Comparison of ENCODE assay signal across 37 cellular contexts in the genomic region with DNA sequence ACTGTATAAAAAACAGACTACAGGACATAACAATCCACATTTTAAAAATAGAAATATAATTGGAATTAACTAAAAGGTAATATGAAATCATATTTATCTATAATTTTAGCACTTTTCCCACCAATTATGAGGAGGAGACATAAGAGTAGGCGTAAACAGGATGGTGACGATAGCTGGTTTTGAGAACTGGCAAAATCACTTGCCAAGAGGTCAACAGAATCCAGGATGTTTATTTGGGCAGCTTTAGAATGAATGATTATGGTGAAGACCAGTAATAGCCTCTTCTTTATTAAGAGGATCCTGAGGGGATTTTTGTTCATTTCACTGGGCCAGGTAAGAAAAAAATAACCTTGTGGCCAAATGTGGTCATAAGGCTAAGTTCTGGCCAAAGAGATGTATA.
"Had no signal": no experiment of that assay in that cellular context is flagged by ENCODE, and none has a peak within 500 bp of the region (broad histone marks: within the 10 kb centered on the region; RNA-seq: fewer than 3 reads in every experiment).

No MANE protein-coding gene starts in this region.

- H3K4me3 Mint-ChIP-seq: activated CD4-positive, alpha-beta memory T cell treated with anti-CD3 and anti-CD28 coated beads, Interleukin-2, amount 10 ng/mL, durations not matched to agents 7 days and 5 days; activated CD4-positive, alpha-beta T cell treated with anti-CD3 and anti-CD28 coated beads for 36 hours; activated CD4-positive, alpha-beta T cell treated with anti-CD3 and anti-CD28 coated beads, Interleukin-2, amount 10 ng/mL, durations not matched to agents 7 days and 5 days; activated CD8-positive, alpha-beta memory T cell treated with anti-CD3 and anti-CD28 coated beads, Interleukin-2, amount 10 ng/mL, durations not matched to agents 7 days and 5 days; activated CD8-positive, alpha-beta T cell treated with anti-CD3 and anti-CD28 coated beads, Interleukin-2, amount 10 ng/mL, durations not matched to agents 7 days and 5 days; activated naive CD4-positive, alpha-beta T cell treated with anti-CD3 and anti-CD28 coated beads for 36 hours; activated naive CD8-positive, alpha-beta T cell treated with anti-CD3 and anti-CD28 coated beads for 36 hours; activated T-cell treated with anti-CD3 and anti-CD28 coated beads, Interleukin-2, amount 50 U/mL, for 24 hours; T-helper 1 cell treated with Interleukin-12 subunit alpha and Interleukin-12 subunit beta and Interleukin-4 antibody, amounts not matched to agents 30 μg/mL and 1 μg/mL, for 36 hours; T-helper 2 cell treated with Interferon-gamma antibody and Interleukin-4, amounts not matched to agents 5 μg/mL and 100 μg/mL, for 36 hours; WTC11 had no signal

- H3K4me1 Mint-ChIP-seq: activated CD4-positive, alpha-beta memory T cell treated with anti-CD3 and anti-CD28 coated beads, Interleukin-2, amount 10 ng/mL, durations not matched to agents 7 days and 5 days; activated CD4-positive, alpha-beta T cell treated with anti-CD3 and anti-CD28 coated beads, Interleukin-2, amount 10 ng/mL, durations not matched to agents 7 days and 5 days; activated CD8-positive, alpha-beta memory T cell treated with anti-CD3 and anti-CD28 coated beads, Interleukin-2, amount 10 ng/mL, durations not matched to agents 7 days and 5 days had no signal

- FAIRE-seq: astrocyte, TTC549 had no signal

- H3K27ac ChIP-seq: adrenal gland, body of pancreas, brain microvascular endothelial cell, VCaP had no signal

- DNase-seq: activated CD4-positive, alpha-beta memory T cell treated with anti-CD3 and anti-CD28 coated beads, Interleukin-2, amount 10 ng/mL, durations not matched to agents 7 days and 5 days; activated CD4-positive, alpha-beta T cell treated with anti-CD3 and anti-CD28 coated beads for 1 hour; activated CD4-positive, alpha-beta T cell treated with anti-CD3 and anti-CD28 coated beads for 36 hours; activated CD4-positive, alpha-beta T cell treated with anti-CD3 and anti-CD28 coated beads for 48 hours; activated CD4-positive, alpha-beta T cell treated with anti-CD3 and anti-CD28 coated beads, Interleukin-2, amount 10 ng/mL, durations not matched to agents 7 days and 5 days; activated CD4-positive, alpha-beta T cell treated with anti-CD3 and anti-CD28 coated beads, Interleukin-2, amount 50 U/mL, for 48 hours; activated CD4-positive, CD25-positive, alpha-beta regulatory T cell; activated CD8-positive, alpha-beta memory T cell treated with anti-CD3 and anti-CD28 coated beads for 24 hours; activated CD8-positive, alpha-beta memory T cell treated with anti-CD3 and anti-CD28 coated beads, Interleukin-2, amount 10 ng/mL, durations not matched to agents 7 days and 5 days; activated CD8-positive, alpha-beta memory T cell treated with anti-CD3 and anti-CD28 coated beads, Interleukin-2, amount 50 U/mL, for 48 hours; activated CD8-positive, alpha-beta T cell treated with anti-CD3 and anti-CD28 coated beads, Interleukin-2, amount 10 ng/mL, durations not matched to agents 7 days and 5 days; activated effector memory CD4-positive, alpha-beta T cell treated with anti-CD3 and anti-CD28 coated beads, Interleukin-2, amount 50 U/mL, for 16 hours; activated gamma-delta T cell treated with Interleukin-2 at 50 U/mL for 16 hours; activated naive CD4-positive, alpha-beta T cell; activated naive CD4-positive, alpha-beta T cell treated with anti-CD3 and anti-CD28 coated beads for 36 hours; activated naive CD4-positive, alpha-beta T cell treated with anti-CD3 and anti-CD28 coated beads, Interleukin-2, amount 50 U/mL, for 16 hours; activated naive CD8-positive, alpha-beta T cell treated with anti-CD3 and anti-CD28 coated beads for 36 hours; activated T-cell treated with anti-CD3 and anti-CD28 coated beads, Interleukin-2, amount 50 U/mL, for 24 hours; activated T-cell treated with anti-CD3 and anti-CD28 coated beads, Interleukin-2, amount 50 U/mL, for 48 hours; adrenal gland; amniotic stem cell; aorta; body of pancreas; brain microvascular endothelial cell; central memory CD4-positive, alpha-beta T cell; T-helper 1 cell; T-helper 2 cell; T-helper 9 cell had no signal

- ATAC-seq: activated CD4-positive, alpha-beta T cell treated with anti-CD3 and anti-CD28 coated beads for 36 hours; activated CD4-positive, CD25-positive, alpha-beta regulatory T cell treated with anti-CD3 and anti-CD28 coated beads, Interleukin-2, amount 50 U/mL, for 24 hours; activated CD8-positive, alpha-beta memory T cell treated with anti-CD3 and anti-CD28 coated beads, Interleukin-2, amount 10 ng/mL, durations not matched to agents 7 days and 5 days; activated CD8-positive, alpha-beta T cell treated with anti-CD3 and anti-CD28 coated beads, Interleukin-2, amount 10 ng/mL, durations not matched to agents 7 days and 5 days; activated naive CD4-positive, alpha-beta T cell treated with anti-CD3 and anti-CD28 coated beads, Interleukin-2, amount 50 U/mL, for 72 hours; body of pancreas; WTC11 had no signal

- H3K36me3 Mint-ChIP-seq: activated CD8-positive, alpha-beta memory T cell treated with anti-CD3 and anti-CD28 coated beads, Interleukin-2, amount 10 ng/mL, durations not matched to agents 7 days and 5 days; WTC11 had no signal

- H3K27me3 Mint-ChIP-seq: activated CD4-positive, alpha-beta memory T cell treated with anti-CD3 and anti-CD28 coated beads, Interleukin-2, amount 10 ng/mL, durations not matched to agents 7 days and 5 days; activated CD4-positive, alpha-beta T cell treated with anti-CD3 and anti-CD28 coated beads for 36 hours; activated CD4-positive, alpha-beta T cell treated with anti-CD3 and anti-CD28 coated beads, Interleukin-2, amount 10 ng/mL, durations not matched to agents 7 days and 5 days; activated CD8-positive, alpha-beta memory T cell treated with anti-CD3 and anti-CD28 coated beads, Interleukin-2, amount 10 ng/mL, durations not matched to agents 7 days and 5 days; activated naive CD8-positive, alpha-beta T cell treated with anti-CD3 and anti-CD28 coated beads for 36 hours; activated T-cell treated with anti-CD3 and anti-CD28 coated beads, Interleukin-2, amount 50 U/mL, for 24 hours had no signal

- H3K4me1 ChIP-seq: body of pancreas, breast epithelium had no signal

- H3K9me3 Mint-ChIP-seq: activated CD4-positive, alpha-beta memory T cell treated with anti-CD3 and anti-CD28 coated beads, Interleukin-2, amount 10 ng/mL, durations not matched to agents 7 days and 5 days; activated CD4-positive, alpha-beta T cell treated with anti-CD3 and anti-CD28 coated beads, Interleukin-2, amount 10 ng/mL, durations not matched to agents 7 days and 5 days; activated naive CD4-positive, alpha-beta T cell treated with anti-CD3 and anti-CD28 coated beads for 36 hours; activated naive CD4-positive, alpha-beta T cell treated with anti-CD3 and anti-CD28 coated beads, Interleukin-2, amount 50 U/mL, for 72 hours; activated naive CD8-positive, alpha-beta T cell treated with anti-CD3 and anti-CD28 coated beads for 36 hours; activated T-cell treated with anti-CD3 and anti-CD28 coated beads, Interleukin-2, amount 50 U/mL, for 24 hours; T-helper 1 cell treated with Interleukin-12 subunit alpha and Interleukin-12 subunit beta and Interleukin-4 antibody, amounts not matched to agents 30 μg/mL and 1 μg/mL, for 36 hours; T-helper 2 cell treated with Interferon-gamma antibody and Interleukin-4, amounts not matched to agents 5 μg/mL and 100 μg/mL, for 36 hours; WTC11 had no signal

- H3K27ac Mint-ChIP-seq: activated CD4-positive, alpha-beta memory T cell treated with anti-CD3 and anti-CD28 coated beads, Interleukin-2, amount 10 ng/mL, durations not matched to agents 7 days and 5 days; activated CD4-positive, alpha-beta T cell treated with anti-CD3 and anti-CD28 coated beads for 36 hours; activated CD4-positive, alpha-beta T cell treated with anti-CD3 and anti-CD28 coated beads, Interleukin-2, amount 10 ng/mL, durations not matched to agents 7 days and 5 days; activated CD8-positive, alpha-beta memory T cell treated with anti-CD3 and anti-CD28 coated beads, Interleukin-2, amount 10 ng/mL, durations not matched to agents 7 days and 5 days; activated CD8-positive, alpha-beta T cell treated with anti-CD3 and anti-CD28 coated beads, Interleukin-2, amount 10 ng/mL, durations not matched to agents 7 days and 5 days; activated naive CD4-positive, alpha-beta T cell treated with anti-CD3 and anti-CD28 coated beads for 36 hours; activated naive CD4-positive, alpha-beta T cell treated with anti-CD3 and anti-CD28 coated beads, Interleukin-2, amount 50 U/mL, for 72 hours; activated naive CD8-positive, alpha-beta T cell treated with anti-CD3 and anti-CD28 coated beads for 36 hours; activated T-cell treated with anti-CD3 and anti-CD28 coated beads, Interleukin-2, amount 50 U/mL, for 24 hours; T-helper 1 cell treated with Interleukin-12 subunit alpha and Interleukin-12 subunit beta and Interleukin-4 antibody, amounts not matched to agents 30 μg/mL and 1 μg/mL, for 36 hours; T-helper 2 cell treated with Interferon-gamma antibody and Interleukin-4, amounts not matched to agents 5 μg/mL and 100 μg/mL, for 36 hours; WTC11 had no signal

- H3K27me3 ChIP-seq: adrenal gland, body of pancreas, brain microvascular endothelial cell, breast epithelium had no signal

- H3K4me3 ChIP-seq: adrenal gland, body of pancreas, breast epithelium had no signal

- H3K36me3 ChIP-seq: adrenal gland, brain microvascular endothelial cell had no signal

- H3K9me3 ChIP-seq: adrenal gland, body of pancreas, breast epithelium had no signal
